Comparison of ENCODE assay signal across 8 cellular contexts in genomic region chr1:117059678-117060440, GRCh38. TPM values are rescaled to one million over a fixed set of nuclear protein-coding genes. Genes with fewer than 3 reads are reported as not detected.
A peak's percentile ranks its signal among the peaks of the same experiment; 100 is the strongest.
DNase-seq lines count a peak whose midpoint lies in the region; ATAC-seq and TF ChIP-seq lines count a peak whose summit lies in the region.

Gene TTF2 (plus strand): TSS chr1:117060326. CDS start chr1:117060347, 21 bp downstream.

- H3K9me2 ChIP-seq in PC-9 (ENCODE audit: insufficient read depth) = no peaks in the 10 kb centered on the region

- peak; percentile 89 for ATAC-seq in GM21723 (IDR thresholded peaks at IDR 0.05; ENCODE audit: unreplicated experiment)

- H3K27me3 ChIP-seq in PC-9 (ENCODE audit: insufficient read depth, low read depth) (no peaks in the 10 kb centered on the region), esophagus muscularis mucosa (no peaks in the 10 kb centered on the region), muscle layer of duodenum (ENCODE audit: low read depth, low read length) (no peaks in the 10 kb centered on the region)

- CTCF ChIA-PET in PC-9 (lab: Charles Lee) = interaction anchor here (0.5 to 1.7 kb wide), 5 partner anchors 69 to 485 kb away, joined by 4 to 6 read pairs (median 4); no protein-coding TSS in a partner anchor

- TF ChIP-seq CTCF in PC-9 (conservative IDR thresholded peaks at IDR 0.05) (peak; percentile 50; the same call in 1 of the 2 replicates), esophagus muscularis mucosa (IDR thresholded peaks at IDR 0.05) (peak; percentile 25 to 37 (median 29))

- peak within 1 kb of the TSS; percentile 88 for H2AFZ ChIP-seq in PC-9

- in situ Hi-C loops in KBM-7 (cut with MboI; ENCODE audit: low pct_unique_long_range_greater_than_20kb, low sequenced_read_pairs) = no loop called here

- H3K4me3 ChIP-seq in PC-9 (peak within 1 kb of the TSS; percentile 67), esophagus muscularis mucosa (peak within 1 kb of the TSS; percentile 68 to 82 (median 74)), muscle layer of duodenum (ENCODE audit: low read depth in 1 of 2, low read length in 2 of 2) (peak within 1 kb of the TSS; percentile 88 to 98)

- POLR2A ChIA-PET in PC-9 (lab: Charles Lee; ENCODE audit: unreplicated experiment) = interaction anchor here (0.5 to 1.2 kb wide), 24 partner anchors 122 to 1432 kb away, joined by 3 to 17 read pairs (median 4); partner anchors contain the start of genes CD58 and IGSF3

- H3K4me2 ChIP-seq in PC-9 = peak within 1 kb of the TSS; percentile 99

- DNase-seq in DMS53 treated with DMSO at 0.1 percent for 48 hours (lab: John Stamatoyannopoulos, UW; ENCODE audit: unreplicated experiment) = peak; percentile 75
- DNase-seq in KBM-7 = peak; percentile 100
- peak; percentile 98 to 100 for DNase-seq in PC-9
- DNase-seq in activated T-cell treated with anti-CD3 and anti-CD28 coated beads, Interleukin-2, amount 50 U/mL, for 1 hour = peak; percentile 92
- DNase-seq in esophagus muscularis mucosa (ENCODE audit: extremely low spot score) = peak; percentile 99
- DNase-seq in stimulated activated CD8-positive, alpha-beta memory T cell treated with anti-CD3 and anti-CD28 coated beads, Interleukin-7, amount 100 ng/mL, for 24 hours (ENCODE audit: low read depth) = peak; percentile 93

- H3K9me3 ChIP-seq in PC-9 (ENCODE audit: insufficient read depth, low read depth) (no peaks in the 10 kb centered on the region), esophagus muscularis mucosa (no peaks in the 10 kb centered on the region), muscle layer of duodenum (ENCODE audit: control insufficient read depth in 1 of 2, low read length in 2 of 2) (no peaks in the 10 kb centered on the region)

- no peak for TF ChIP-seq POLR2A in esophagus muscularis mucosa (IDR thresholded peaks at IDR 0.05; ENCODE audit: low read depth)

- TF ChIP-seq EP300 in esophagus muscularis mucosa (IDR thresholded peaks at IDR 0.05) = no peak

- BruUV-seq in PC-9 (replicated peaks; lab: Mats Ljungman, UMichigan) = no TSS peak

- peaks cover 23% of the 10 kb centered on the region for H3K36me3 ChIP-seq in PC-9 (ENCODE audit: low read depth)
- H3K36me3 ChIP-seq in esophagus muscularis mucosa = no peaks in the 10 kb centered on the region
- no peaks in the 10 kb centered on the region for H3K36me3 ChIP-seq in muscle layer of duodenum (ENCODE audit: control insufficient read depth in 1 of 2, insufficient read depth in 2 of 2, low read length in 2 of 2)

- H3K79me2 ChIP-seq in PC-9 (ENCODE audit: low read depth) = peaks cover 53% of the 10 kb centered on the region

- peak within 1 kb of the TSS; percentile 70 for H3K27ac ChIP-seq in PC-9
- peak within 1 kb of the TSS; percentile 58 to 88 (median 78) for H3K27ac ChIP-seq in esophagus muscularis mucosa (replicated peaks in 1 of 4)
- H3K27ac ChIP-seq in muscle layer of duodenum (ENCODE audit: low read length) = peak within 1 kb of the TSS; percentile 87

- intact Hi-C loops in PC-9 (cut with micrococcal nuclease; ENCODE audit: unreplicated experiment) = loop anchor here (2.0 to 5.0 kb wide), 5 partner anchors 207 to 918 kb away; no protein-coding TSS in a partner anchor
- intact Hi-C loops in esophagus muscularis mucosa (cut with DNase I) = loop anchor here (5.0 to 10.0 kb wide), 3 partner anchors 148 to 488 kb away; partner anchors contain the start of gene CD58

- H3K4me1 ChIP-seq in PC-9 (replicated peaks; ENCODE audit: insufficient read depth) (peaks cover 24% of the 10 kb centered on the region), esophagus muscularis mucosa (peaks cover 14 to 16% (median 15%) of the 10 kb centered on the region in 4 donors), muscle layer of duodenum (ENCODE audit: control insufficient read depth in 1 of 2, insufficient read depth in 2 of 2, low read length in 2 of 2) (peaks cover 0 to 13% of the 10 kb centered on the region in 2 donors)

- peaks cover 11% of the 10 kb centered on the region for H3F3A ChIP-seq in PC-9 (ENCODE audit: insufficient read depth, low read depth)

- WGBS in esophagus muscularis mucosa = under 1% methylated on average over 30 of the region's 48 CpGs

- no peaks in the 10 kb centered on the region for H4K20me1 ChIP-seq in PC-9 (ENCODE audit: insufficient read depth)

RNA-seq across cellular contexts. Expression of gene TTF2, which starts in this region (rescaled TPM):
- 62.2 and 63.4 TPM in 2 replicates for total RNA-seq in PC-9 (2021)
- total RNA-seq in esophagus muscularis mucosa = 10 to 100 TPM in 2 of 4 donors, 1 to 10 TPM in 2; 6.6 to 12.8 (median 9.0) TPM

Comparison
In these comparisons a context has a peak if more than half of its experiments do, and no peak if none do; other contexts are left out.
1. Peak in every context shown above with its lines: DNase-seq, ATAC-seq, H3K4me3 ChIP-seq and H3K27ac ChIP-seq.